Comparison of ENCODE assay signal across 8 cellular contexts in genomic region chr2:227238242-227239237, GRCh38.
A peak's percentile ranks its signal among the peaks of the same experiment; 100 is the strongest.
DNase-seq lines count a peak whose midpoint lies in the region; ATAC-seq and TF ChIP-seq lines count a peak whose summit lies in the region.

No MANE protein-coding gene starts in this region.

- intact Hi-C loops in aorta (cut with DNase I), result loop anchor here in 1 of 2 donors (2.0 kb wide), 1 partner anchor 108 kb away; no protein-coding TSS in a partner anchor

- H3K9me3 ChIP-seq in RWPE2 (ENCODE audit: severe bottlenecking), result no peaks in the 10 kb centered on the region
- no peaks in the 10 kb centered on the region for H3K9me3 ChIP-seq in aorta (ENCODE audit: control insufficient read depth, low read length)

- ATAC-seq in HG03439 (IDR thresholded peaks at IDR 0.05; ENCODE audit: unreplicated experiment), result peak; percentile 58
- ATAC-seq in RWPE2 (ENCODE audit: low read depth), result no peak
- ATAC-seq in aorta (ENCODE audit: low FRiP score), result no peak

- H3K4me1 Mint-ChIP-seq in progenitor cell of endocrine pancreas (ENCODE audit: low read depth), result peaks cover 5% of the 10 kb centered on the region

- H3K36me3 Mint-ChIP-seq in progenitor cell of endocrine pancreas (ENCODE audit: insufficient read depth), result no peaks in the 10 kb centered on the region

- H3K4me3 Mint-ChIP-seq in progenitor cell of endocrine pancreas (ENCODE audit: low read depth), result no peak overlapping the region

- DNase-seq in activated gamma-delta T cell treated with Interleukin-2 at 50 U/mL for 16 hours (peak; percentile 51), activated gamma-delta T cell (lab: John Stamatoyannopoulos, UW) (no peak), RWPE2 (ENCODE audit: low spot score) (no peak), globus pallidus (ENCODE audit: low spot score) (peak; percentile 61), progenitor cell of endocrine pancreas (ENCODE audit: low spot score, unreplicated experiment) (peak; percentile 58), aorta (peak; percentile 72 to 86)
- DNase-seq in activated naive CD4-positive, alpha-beta T cell treated with Interleukin-2 at 50 U/mL for 16 hours, result peak; percentile 66

- H3K27me3 Mint-ChIP-seq in progenitor cell of endocrine pancreas, result peaks cover 11% of the 10 kb centered on the region

- no peaks in the 10 kb centered on the region for H3K36me3 ChIP-seq in RWPE2 (ENCODE audit: low read depth)
- no peaks in the 10 kb centered on the region for H3K36me3 ChIP-seq in aorta (ENCODE audit: control insufficient read depth in 1 of 2, insufficient read depth in 2 of 2, low read length in 1 of 2)

- H3K27me3 ChIP-seq in RWPE2 (ENCODE audit: insufficient read depth, poor library complexity, severe bottlenecking) (peaks cover 6% of the 10 kb centered on the region), aorta (ENCODE audit: control insufficient read depth in 1 of 2, insufficient read depth in 2 of 2, low read length in 1 of 2) (no peaks in the 10 kb centered on the region)

- TF ChIP-seq CTCF in RWPE2 (IDR thresholded peaks at IDR 0.05; ENCODE audit: poor library complexity, severe bottlenecking) (peak; percentile 94), progenitor cell of endocrine pancreas (IDR thresholded peaks at IDR 0.05; ENCODE audit: unreplicated experiment) (peak; percentile 96)

- no peaks in the 10 kb centered on the region for H3K9me3 Mint-ChIP-seq in progenitor cell of endocrine pancreas (ENCODE audit: low read depth)

- H3K27ac ChIP-seq in RWPE2 (ENCODE audit: poor library complexity, severe bottlenecking) (no peak overlapping the region), aorta (ENCODE audit: low read depth in 1 of 2, low read length in 2 of 2) (no peak overlapping the region)

- H3K4me1 ChIP-seq in RWPE2 (ENCODE audit: insufficient read depth, poor library complexity, severe bottlenecking), result no peaks in the 10 kb centered on the region
- no peaks in the 10 kb centered on the region for H3K4me1 ChIP-seq in aorta (ENCODE audit: control insufficient read depth in 1 of 2, insufficient read depth in 2 of 2, low read length in 2 of 2)

- H3K4me3 ChIP-seq in RWPE2 (ENCODE audit: severe bottlenecking) (no peak overlapping the region), aorta (ENCODE audit: low read length in 2 of 2) (no peak overlapping the region)

- 35 to 40% methylated on average over 10 of the region's 10 CpGs for WGBS in aorta, 2 donors

- no peak overlapping the region for H3K27ac Mint-ChIP-seq in progenitor cell of endocrine pancreas

Comparison
In these comparisons a context has a peak if more than half of its experiments do, and no peak if none do; other contexts are left out.
1. DNase-seq: peak in activated gamma-delta T cell treated with Interleukin-2 at 50 U/mL for 16 hours (single experiment), activated naive CD4-positive, alpha-beta T cell treated with Interleukin-2 at 50 U/mL for 16 hours (single experiment), globus pallidus (single experiment), progenitor cell of endocrine pancreas (single experiment) and aorta (2 of 2); none in activated gamma-delta T cell (single experiment) and RWPE2 (single experiment).